ENCODE assay signal across 12 cellular contexts in the genomic region with DNA sequence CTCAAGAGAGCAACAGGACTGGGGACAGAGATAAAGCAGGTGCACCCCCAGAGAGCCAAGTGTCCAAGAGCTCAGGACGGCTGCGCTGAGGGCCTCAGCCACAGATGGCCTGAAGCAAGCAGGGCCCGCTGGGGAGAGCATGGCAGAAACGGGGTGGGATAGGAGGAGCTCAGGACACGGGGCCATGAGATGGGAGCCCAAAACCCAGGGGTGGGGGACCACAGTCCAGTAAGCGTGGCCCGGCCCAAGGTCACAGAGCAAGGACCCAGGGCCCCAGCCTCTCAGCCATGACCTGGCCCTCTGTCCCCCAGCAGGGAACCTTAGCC. TPM values are rescaled to one million over a fixed set of nuclear protein-coding genes. Genes with fewer than 3 reads are reported as not detected.
DNase-seq lines count a peak whose midpoint lies in the region; ATAC-seq and TF ChIP-seq lines count a peak whose summit lies in the region.
"Had no signal": no experiment of that assay in that cellular context is flagged by ENCODE, and none has a peak within 500 bp of the region (broad histone marks: within the 10 kb centered on the region; RNA-seq: fewer than 3 reads in every experiment).

No MANE protein-coding gene starts in this region.

- no peak overlapping the region for H3K27ac ChIP-seq in HUES6 (ENCODE audit: low read depth, low read length)
- H3K27ac ChIP-seq in brain microvascular endothelial cell = peak overlapping the region; percentile 87
- peak overlapping the region; percentile 81 to 86 for H3K27ac ChIP-seq in left lung
- peak overlapping the region; percentile 97 for H3K27ac ChIP-seq in suprapubic skin

- H3K9me3 ChIP-seq in HUES6 (ENCODE audit: control insufficient read depth, insufficient read depth, low read depth, low read length) (no peaks in the 10 kb centered on the region), left lung (no peaks in the 10 kb centered on the region), suprapubic skin (no peaks in the 10 kb centered on the region)

- in situ Hi-C loops in brain microvascular endothelial cell (cut with HindIII; ENCODE audit: low pct_ligation_motif_present, low sequenced_read_pairs) = no loop called here

- TF ChIP-seq EP300 in suprapubic skin (IDR thresholded peaks at IDR 0.05) = no peak

- 43% methylated on average over 4 of the region's 7 CpGs for WGBS in suprapubic skin

- intact Hi-C loops in left lung (cut with DNase I) = no loop called here

- no peak overlapping the region for H3K4me3 ChIP-seq in HUES6 (ENCODE audit: low read depth, low read length)
- H3K4me3 ChIP-seq in brain microvascular endothelial cell (ENCODE audit: low read depth, low read length) = no peak overlapping the region
- H3K4me3 ChIP-seq in left lung = no peak overlapping the region
- H3K4me3 ChIP-seq in suprapubic skin = peak overlapping the region; percentile 12

- H3K4me1 ChIP-seq in HUES6 (ENCODE audit: control insufficient read depth, insufficient read depth, low read length) (peaks cover 22% of the 10 kb centered on the region; the same call in 1 of the 2 replicates), left lung (peaks cover 31 to 58% of the 10 kb centered on the region in 2 donors), suprapubic skin (peaks cover 74% of the 10 kb centered on the region)

- peaks cover 20% of the 10 kb centered on the region for H3K36me3 ChIP-seq in HUES6 (ENCODE audit: control insufficient read depth, insufficient read depth, low read length)
- H3K36me3 ChIP-seq in brain microvascular endothelial cell (replicated peaks) = peaks cover 18% of the 10 kb centered on the region
- peaks cover 0 to 37% of the 10 kb centered on the region in 2 donors for H3K36me3 ChIP-seq in left lung
- H3K36me3 ChIP-seq in suprapubic skin = peaks cover 35% of the 10 kb centered on the region

- TF ChIP-seq CTCF in brain microvascular endothelial cell (IDR thresholded peaks at IDR 0.05; ENCODE audit: low read depth, low read length, missing control alignments) (no peak), left lung (IDR thresholded peaks at IDR 0.05) (no peak), suprapubic skin (IDR thresholded peaks at IDR 0.05) (no peak)

- TF ChIP-seq POLR2A in suprapubic skin (IDR thresholded peaks at IDR 0.05) = no peak

- ATAC-seq in left lung (no peak), GM18519 (IDR thresholded peaks at IDR 0.05; ENCODE audit: low FRiP score, unreplicated experiment) (no peak), HG03571 (IDR thresholded peaks at IDR 0.05; ENCODE audit: unreplicated experiment) (no peak)
- ATAC-seq: left colon had no signal

- H3K9ac ChIP-seq in HUES6 (ENCODE audit: low read length) = peak overlapping the region; percentile 2

- H3K27me3 ChIP-seq in HUES6 (ENCODE audit: control insufficient read depth, insufficient read depth, low read length) (no peaks in the 10 kb centered on the region), brain microvascular endothelial cell (replicated peaks) (no peaks in the 10 kb centered on the region), left lung (no peaks in the 10 kb centered on the region), suprapubic skin (no peaks in the 10 kb centered on the region)

- DNase-seq in brain microvascular endothelial cell = no peak
- no peak for DNase-seq in left lung
- DNase-seq in suprapubic skin (ENCODE audit: low spot score in 2 of 2) = peak in 1 of 2 donors; percentile 68
- no peak for DNase-seq in globus pallidus (ENCODE audit: low spot score)
- DNase-seq: erythroblast, H7, left colon, NCI-H1105, small intestine had no signal

RNA-seq across cellular contexts. Expression of gene DUSP7, which starts 9.5 kb away (rescaled TPM):
- 10 to 100 TPM; 35.9 to 38.3 TPM for total RNA-seq in left lung
- total RNA-seq in suprapubic skin = 100 to 1,000 TPM in 3 of 4 donors, 10 to 100 TPM in 1; 91.1 to 190 (median 146) TPM

RNA-seq across cellular contexts. Expression of gene RPL29, which starts 51.2 kb away (rescaled TPM):
- total RNA-seq in left lung = 100 to 1,000 TPM; 854 to 981 TPM
- 1,000 to 10,000 TPM; 1,428 to 2,708 (median 2,246) TPM for total RNA-seq in suprapubic skin
